In the genomic region with DNA sequence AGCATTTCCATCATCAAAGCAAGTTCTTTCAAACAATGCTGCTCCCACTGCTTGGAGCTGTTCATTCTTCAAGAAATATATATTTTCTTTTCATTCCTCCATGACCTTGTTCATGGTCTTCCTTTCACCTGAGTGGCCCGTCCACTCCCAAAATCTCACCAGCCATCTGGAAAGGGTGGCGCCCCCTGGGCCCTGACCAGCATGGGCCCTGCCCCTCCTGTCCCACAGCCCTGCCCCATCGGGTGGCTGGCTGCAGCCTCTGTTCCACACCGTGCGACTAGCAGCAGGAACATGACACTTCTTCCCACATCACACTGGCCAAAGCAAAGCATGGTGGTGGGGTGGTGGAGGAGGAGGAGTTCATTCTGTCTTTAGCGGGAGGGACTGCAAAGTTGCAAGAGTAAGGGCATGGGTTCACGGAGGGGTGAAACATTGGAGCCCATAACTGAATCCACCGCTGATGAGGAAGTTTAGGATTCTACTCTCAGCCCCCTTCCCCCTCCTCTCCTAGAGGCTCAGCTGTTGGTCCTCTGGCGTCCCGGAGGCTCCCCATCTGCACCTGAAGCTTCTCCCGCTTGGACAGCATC, we compare ENCODE assay signal across 22 cellular contexts.
"Had no signal": no experiment of that assay in that cellular context is flagged by ENCODE, and none has a peak within 500 bp of the region (broad histone marks: within the 10 kb centered on the region; RNA-seq: fewer than 3 reads in every experiment).

No MANE protein-coding gene starts in this region.

- FAIRE-seq: islet of Langerhans had no signal

- H3K9me3 ChIP-seq: adrenal gland, breast epithelium, colonic mucosa, gastroesophageal sphincter, heart left ventricle, sigmoid colon, transverse colon had no signal

- H3K9me3 Mint-ChIP-seq: activated T-cell treated with anti-CD3 and anti-CD28 coated beads, Interleukin-2, amount 50 U/mL, for 24 hours; activated T-helper 17 cell treated with anti-CD3 and anti-CD28 coated beads, Interleukin-2, amount 50 U/mL, for 72 hours; memory B cell; nephron progenitor cell; stimulated activated naive B cell treated with anti-CD40 and anti-IgM and Interleukin-4, amounts not matched to agents 10 μg/mL and 1 μg/mL and 100 μg/mL, for 72 hours had no signal

- H3K4me3 ChIP-seq: adrenal gland, breast epithelium, colonic mucosa, gastroesophageal sphincter, heart left ventricle, sigmoid colon, transverse colon had no signal

- H3K4me1 Mint-ChIP-seq: activated T-helper 17 cell treated with anti-CD3 and anti-CD28 coated beads, Interleukin-2, amount 50 U/mL, for 72 hours; memory B cell; stimulated activated naive B cell treated with anti-CD40 and anti-IgM and Interleukin-4, amounts not matched to agents 10 μg/mL and 1 μg/mL and 100 μg/mL, for 72 hours had no signal

- H3K36me3 ChIP-seq: adrenal gland, breast epithelium, colonic mucosa, gastroesophageal sphincter, heart left ventricle, sigmoid colon, transverse colon had no signal

- H3K36me3 Mint-ChIP-seq: activated naive CD8-positive, alpha-beta T cell; memory B cell; stimulated activated naive B cell treated with anti-CD40 and anti-IgM and Interleukin-4, amounts not matched to agents 10 μg/mL and 1 μg/mL and 100 μg/mL, for 72 hours had no signal

- H3K27ac Mint-ChIP-seq: activated CD8-positive, alpha-beta T cell treated with anti-CD3 and anti-CD28 coated beads, Interleukin-2, amount 10 ng/mL, durations not matched to agents 7 days and 5 days; activated naive CD8-positive, alpha-beta T cell; activated T-cell treated with anti-CD3 and anti-CD28 coated beads, Interleukin-2, amount 50 U/mL, for 24 hours; activated T-helper 17 cell treated with anti-CD3 and anti-CD28 coated beads, Interleukin-2, amount 50 U/mL, for 72 hours; memory B cell; nephron progenitor cell; stimulated activated naive B cell treated with anti-CD40 and anti-IgM and Interleukin-4, amounts not matched to agents 10 μg/mL and 1 μg/mL and 100 μg/mL, for 72 hours had no signal

- H3K27ac ChIP-seq: adrenal gland, colonic mucosa, epithelial cell of prostate, gastroesophageal sphincter, heart left ventricle, transverse colon had no signal

- H3K4me1 ChIP-seq: breast epithelium, colonic mucosa had no signal

- H3K4me3 Mint-ChIP-seq: activated CD8-positive, alpha-beta T cell treated with anti-CD3 and anti-CD28 coated beads, Interleukin-2, amount 10 ng/mL, durations not matched to agents 7 days and 5 days; activated naive CD8-positive, alpha-beta T cell; activated T-cell treated with anti-CD3 and anti-CD28 coated beads, Interleukin-2, amount 50 U/mL, for 24 hours; activated T-helper 17 cell treated with anti-CD3 and anti-CD28 coated beads, Interleukin-2, amount 50 U/mL, for 72 hours; memory B cell; nephron progenitor cell; stimulated activated naive B cell treated with anti-CD40 and anti-IgM and Interleukin-4, amounts not matched to agents 10 μg/mL and 1 μg/mL and 100 μg/mL, for 72 hours had no signal

- DNase-seq: activated CD4-positive, alpha-beta T cell treated with anti-CD3 and anti-CD28 coated beads for 48 hours; activated CD8-positive, alpha-beta memory T cell treated with anti-CD3 and anti-CD28 coated beads, Interleukin-2, amount 50 U/mL, for 4 hours; activated CD8-positive, alpha-beta T cell treated with anti-CD3 and anti-CD28 coated beads, Interleukin-2, amount 10 ng/mL, durations not matched to agents 7 days and 5 days; activated T-cell treated with anti-CD3 and anti-CD28 coated beads, Interleukin-2, amount 50 U/mL, for 24 hours; adrenal gland; colonic mucosa; heart left ventricle; left cardiac atrium; nephron progenitor cell; nucleus accumbens; sigmoid colon; stimulated activated CD4-positive, alpha-beta T cell treated with anti-CD3 and anti-CD28 coated beads, Interleukin-2, amount 100 ng/mL, for 48 hours; stimulated activated CD8-positive, alpha-beta memory T cell treated with anti-CD3 and anti-CD28 coated beads, Interleukin-4, amount 100 ng/mL, for 48 hours; stimulated activated naive B cell treated with anti-CD40 and anti-IgM and Interleukin-4, amounts not matched to agents 10 μg/mL and 1 μg/mL and 100 μg/mL, for 72 hours; transverse colon had no signal

- H3K27me3 Mint-ChIP-seq: activated naive CD8-positive, alpha-beta T cell; activated T-cell treated with anti-CD3 and anti-CD28 coated beads, Interleukin-2, amount 50 U/mL, for 24 hours; activated T-helper 17 cell treated with anti-CD3 and anti-CD28 coated beads, Interleukin-2, amount 50 U/mL, for 72 hours; stimulated activated naive B cell treated with anti-CD40 and anti-IgM and Interleukin-4, amounts not matched to agents 10 μg/mL and 1 μg/mL and 100 μg/mL, for 72 hours had no signal

- H3K27me3 ChIP-seq: adrenal gland, breast epithelium, colonic mucosa, gastroesophageal sphincter, heart left ventricle, sigmoid colon, transverse colon had no signal
